ENCODE assay signal across 8 cellular contexts in genomic region chr7:131370523-131370968, GRCh38. TPM values are rescaled to one million over a fixed set of nuclear protein-coding genes. Genes with fewer than 3 reads are reported as not detected.
A peak's percentile ranks its signal among the peaks of the same experiment; 100 is the strongest.
DNase-seq lines count a peak whose midpoint lies in the region; ATAC-seq, FAIRE-seq and TF ChIP-seq lines count a peak whose summit lies in the region.

No MANE protein-coding gene starts in this region.

- H3K4me3 Mint-ChIP-seq in activated B cell treated with CpG ODN at 0.5 μM for 24 hours = no peak overlapping the region

- peak; percentile 55 to 58 for ATAC-seq in activated CD4-positive, CD25-positive, alpha-beta regulatory T cell treated with anti-CD3 and anti-CD28 coated beads, Interleukin-2, amount 50 U/mL, for 24 hours
- ATAC-seq in HG03139 (IDR thresholded peaks at IDR 0.05; ENCODE audit: unreplicated experiment) (peak; percentile 86), activated B cell treated with CpG ODN at 0.5 μM for 24 hours (ENCODE audit: low read depth) (peak; percentile 52)

- intact Hi-C loops in activated B cell treated with CpG ODN at 0.5 μM for 24 hours (cut with micrococcal nuclease) (no loop called here), ascending aorta (cut with DNase I) (no loop called here)

- H3K9me3 ChIP-seq in ascending aorta = no peaks in the 10 kb centered on the region

- H3K27me3 ChIP-seq in ascending aorta = no peaks in the 10 kb centered on the region

- POLR2A ChIA-PET in activated B cell treated with CpG ODN at 0.5 μM for 24 hours (lab: Charles Lee) = interaction anchor here (1.2 kb wide), 1 partner anchor 264 kb away, joined by 3 read pairs; no protein-coding TSS in a partner anchor

- H3K27ac ChIP-seq in ascending aorta = no peak overlapping the region

- no peaks in the 10 kb centered on the region for H3K9me3 Mint-ChIP-seq in activated B cell treated with CpG ODN at 0.5 μM for 24 hours

- no peak for FAIRE-seq in frontal cortex (lab: Jason Lieb, UNC)

- H3K36me3 ChIP-seq in ascending aorta = no peaks in the 10 kb centered on the region

- CTCF ChIA-PET in activated B cell treated with CpG ODN at 0.5 μM for 24 hours (lab: Charles Lee) = no interaction called here

- H3K36me3 Mint-ChIP-seq in activated B cell treated with CpG ODN at 0.5 μM for 24 hours (ENCODE audit: low read depth) = peaks cover 3% of the 10 kb centered on the region

- DNase-seq in activated CD4-positive, CD25-positive, alpha-beta regulatory T cell (lab: John Stamatoyannopoulos, UW) = no peak
- DNase-seq in activated B cell treated with CpG ODN at 0.5 μM for 24 hours (no peak), islet precursor cell (peak; percentile 73), frontal cortex (ENCODE audit: low spot score in 2 of 2) (no peak), ascending aorta (ENCODE audit: low spot score in 2 of 2) (no peak), superior temporal gyrus (ENCODE audit: extremely low spot score) (no peak)

- no peak overlapping the region for H3K4me3 ChIP-seq in ascending aorta

- TF ChIP-seq CTCF in activated B cell treated with CpG ODN at 0.5 μM for 24 hours (IDR thresholded peaks at IDR 0.05) (no peak), ascending aorta (IDR thresholded peaks at IDR 0.05) (no peak)

- H3K27ac Mint-ChIP-seq in activated B cell treated with CpG ODN at 0.5 μM for 24 hours = no peak overlapping the region

- peaks cover 63% of the 10 kb centered on the region for H3K4me1 Mint-ChIP-seq in activated B cell treated with CpG ODN at 0.5 μM for 24 hours

- H3K27me3 Mint-ChIP-seq in activated B cell treated with CpG ODN at 0.5 μM for 24 hours = no peaks in the 10 kb centered on the region

- peaks cover 6 to 35% of the 10 kb centered on the region in 2 donors for H3K4me1 ChIP-seq in ascending aorta

RNA-seq across cellular contexts. Expression of gene MKLN1, which starts 42.9 kb away (rescaled TPM):
- total RNA-seq in activated B cell treated with CpG ODN at 0.5 μM for 24 hours = 48.9 and 64.6 TPM in 2 replicates
- 45.7 TPM for total RNA-seq in frontal cortex
- total RNA-seq in ascending aorta = 18.0 TPM
